In genomic region chr15:40054056-40054745, GRCh38 we compare ENCODE assay signal across 9 cellular contexts. TPM values are rescaled to one million over a fixed set of nuclear protein-coding genes. Genes with fewer than 3 reads are reported as not detected.
DNase-seq lines count a peak whose midpoint lies in the region; ATAC-seq, FAIRE-seq and TF ChIP-seq lines count a peak whose summit lies in the region.
"Had no signal": no experiment of that assay in that cellular context is flagged by ENCODE, and none has a peak within 500 bp of the region (broad histone marks: within the 10 kb centered on the region; RNA-seq: fewer than 3 reads in every experiment).

No MANE protein-coding gene starts in this region.

- H3K4me3 ChIP-seq in Jurkat, Clone E6-1 (ENCODE audit: low read length): peak overlapping the region; percentile 40
- no peak overlapping the region for H3K4me3 ChIP-seq in muscle layer of colon (ENCODE audit: low read depth in 1 of 2, low read length in 2 of 2)

- TF ChIP-seq CTCF in D721Med (IDR thresholded peaks at IDR 0.05; ENCODE audit: insufficient read depth, missing control alignments): no peak

- peak; percentile 14 for ATAC-seq in GM18520 (IDR thresholded peaks at IDR 0.05; ENCODE audit: unreplicated experiment)
- ATAC-seq in GM21576 (IDR thresholded peaks at IDR 0.05; ENCODE audit: unreplicated experiment): peak; percentile 49
- no peak for ATAC-seq in GM18870 (IDR thresholded peaks at IDR 0.05; ENCODE audit: unreplicated experiment)

- H3K27me3 ChIP-seq in muscle layer of colon (ENCODE audit: control insufficient read depth in 1 of 2, insufficient read depth in 2 of 2, low read length in 2 of 2): no peaks in the 10 kb centered on the region

- no peak overlapping the region for H3K9ac ChIP-seq in muscle layer of colon (ENCODE audit: low read length)

- no peaks in the 10 kb centered on the region for H3K36me3 ChIP-seq in muscle layer of colon (ENCODE audit: insufficient read depth, low read length)

- peak; percentile 78 for DNase-seq in Jurkat, Clone E6-1 (ENCODE audit: low read depth, low spot score)
- DNase-seq in KBM-7 (no peak), D721Med (ENCODE audit: insufficient read length, low spot score) (no peak), hippocampal formation (lab: John Stamatoyannopoulos, UW) (no peak)
- DNase-seq: amygdala had no signal

- peak overlapping the region; percentile 57 for H3K27ac ChIP-seq in muscle layer of colon (ENCODE audit: low read depth, low read length)

- in situ Hi-C loops in KBM-7 (cut with MboI; ENCODE audit: low pct_unique_long_range_greater_than_20kb, low sequenced_read_pairs): loop anchor here (10.0 kb wide), 1 partner anchor 51 kb away; the partner anchor contains the start of gene BMF

- H3K9me3 ChIP-seq in muscle layer of colon (ENCODE audit: low read length): no peaks in the 10 kb centered on the region

- H3K4me1 ChIP-seq in muscle layer of colon (ENCODE audit: insufficient read depth, low read length): peaks cover 31% of the 10 kb centered on the region

- no peak for FAIRE-seq in D721Med (lab: Jason Lieb, UNC)

RNA-seq across cellular contexts. Expression of gene SRP14, which starts 15.2 kb away (rescaled TPM):
- polyA plus RNA-seq in Jurkat, Clone E6-1 (2012; ENCODE audit: insufficient read depth, insufficient read length): 561 TPM

RNA-seq across cellular contexts. Expression of gene BMF, which starts 54.5 kb away (rescaled TPM):
- polyA plus RNA-seq in Jurkat, Clone E6-1 (2012; ENCODE audit: insufficient read depth, insufficient read length): 4.5 TPM
